ENCODE assay signal across 26 cellular contexts in the genomic region with DNA sequence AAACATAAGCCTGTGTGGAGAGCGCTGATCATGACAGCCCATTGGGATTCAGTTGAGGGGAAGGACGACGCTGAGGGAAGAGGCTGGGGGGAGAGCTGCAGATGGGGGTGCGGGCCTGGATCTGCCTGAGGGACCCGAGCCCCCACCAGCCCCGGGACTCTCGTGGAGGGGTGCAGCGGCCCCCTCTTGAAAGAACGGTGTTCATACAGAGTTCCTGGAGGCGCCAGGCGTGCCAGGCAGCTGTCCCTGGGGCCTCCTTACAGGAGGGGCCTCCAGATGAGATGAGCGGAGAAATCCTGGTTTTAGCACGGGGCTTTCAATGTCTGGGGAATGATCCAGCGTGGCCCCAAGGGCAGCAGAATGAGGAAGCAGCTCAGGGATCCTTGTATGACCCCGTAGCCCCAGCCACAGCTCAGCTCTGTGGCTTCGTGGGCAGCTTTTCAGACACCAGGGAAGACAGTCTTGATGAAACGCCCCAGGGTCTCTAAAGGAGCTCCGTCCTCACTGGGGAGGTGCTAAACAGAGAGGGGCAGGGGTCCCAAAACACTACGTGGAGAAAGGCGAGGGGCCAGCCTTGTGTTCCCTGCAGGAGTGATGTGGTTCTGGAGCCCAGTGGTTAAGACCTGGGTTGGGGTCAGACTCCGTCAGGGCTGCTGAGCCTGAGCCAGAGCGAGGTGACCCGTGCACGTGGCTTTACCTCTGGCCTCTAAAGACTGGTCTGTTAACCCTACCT. TPM values are rescaled to one million over a fixed set of nuclear protein-coding genes. Genes with fewer than 3 reads are reported as not detected.
"Had no signal": no experiment of that assay in that cellular context is flagged by ENCODE, and none has a peak within 500 bp of the region (broad histone marks: within the 10 kb centered on the region; RNA-seq: fewer than 3 reads in every experiment).

No MANE protein-coding gene starts in this region.

- H3K4me1 ChIP-seq: left ventricle myocardium inferior, psoas muscle, testis, uterus had no signal

- H3K36me3 Mint-ChIP-seq: activated CD8-positive, alpha-beta memory T cell treated with anti-CD3 and anti-CD28 coated beads, Interleukin-2, amount 10 ng/mL, durations not matched to agents 7 days and 5 days; activated naive CD4-positive, alpha-beta T cell treated with anti-CD3 and anti-CD28 coated beads, Interleukin-2, amount 50 U/mL, for 24 hours; T-cell; type B pancreatic cell had no signal

- ATAC-seq: activated CD8-positive, alpha-beta memory T cell treated with anti-CD3 and anti-CD28 coated beads, Interleukin-2, amount 10 ng/mL, durations not matched to agents 7 days and 5 days; activated CD8-positive, alpha-beta T cell treated with anti-CD3 and anti-CD28 coated beads for 36 hours; activated naive CD8-positive, alpha-beta T cell treated with anti-CD3 and anti-CD28 coated beads, Interleukin-2, amount 50 U/mL, for 24 hours; esophagus mucosa; psoas muscle; stimulated activated naive CD8-positive, alpha-beta T cell treated with anti-CD3 and anti-CD28 coated beads, Interleukin-15, Interleukin-2, amounts not matched to agents 100 U/mL and 50 U/mL, for 24 hours; T-cell had no signal

- H3K4me3 Mint-ChIP-seq: activated B cell treated with CpG ODN at 0.5 μM for 24 hours; activated CD8-positive, alpha-beta memory T cell treated with anti-CD3 and anti-CD28 coated beads, Interleukin-2, amount 10 ng/mL, durations not matched to agents 7 days and 5 days; activated CD8-positive, alpha-beta T cell treated with anti-CD3 and anti-CD28 coated beads for 36 hours; activated naive CD4-positive, alpha-beta T cell treated with anti-CD3 and anti-CD28 coated beads, Interleukin-2, amount 50 U/mL, for 24 hours; activated naive CD8-positive, alpha-beta T cell treated with anti-CD3 and anti-CD28 coated beads, Interleukin-2, amount 50 U/mL, for 24 hours; endodermal cell; nephron; T-cell; type B pancreatic cell had no signal

- H3K4me3 ChIP-seq: left ventricle myocardium inferior, ovary, psoas muscle, testis, uterus had no signal

- H3K27ac Mint-ChIP-seq: activated B cell treated with CpG ODN at 0.5 μM for 24 hours; activated CD8-positive, alpha-beta memory T cell treated with anti-CD3 and anti-CD28 coated beads, Interleukin-2, amount 10 ng/mL, durations not matched to agents 7 days and 5 days; activated CD8-positive, alpha-beta T cell treated with anti-CD3 and anti-CD28 coated beads for 36 hours; activated naive CD4-positive, alpha-beta T cell treated with anti-CD3 and anti-CD28 coated beads, Interleukin-2, amount 50 U/mL, for 24 hours; activated naive CD8-positive, alpha-beta T cell treated with anti-CD3 and anti-CD28 coated beads, Interleukin-2, amount 50 U/mL, for 24 hours; activated T-helper 2 cell treated with anti-CD3 and anti-CD28 coated beads, Interferon-gamma antibody, Interleukin-2, Interleukin-4, amounts not matched to agents 10 μg/mL and 5 μg/mL and 100 μg/mL, durations not matched to agents 14 hours and 24 hours and 36 hours; endodermal cell; nephron; T-cell; type B pancreatic cell had no signal

- H3K4me1 Mint-ChIP-seq: activated B cell treated with CpG ODN at 0.5 μM for 24 hours; activated CD8-positive, alpha-beta memory T cell treated with anti-CD3 and anti-CD28 coated beads, Interleukin-2, amount 10 ng/mL, durations not matched to agents 7 days and 5 days; activated naive CD4-positive, alpha-beta T cell treated with anti-CD3 and anti-CD28 coated beads, Interleukin-2, amount 50 U/mL, for 24 hours; activated naive CD8-positive, alpha-beta T cell treated with anti-CD3 and anti-CD28 coated beads, Interleukin-2, amount 50 U/mL, for 24 hours; endodermal cell; nephron; T-cell had no signal

- H3K9me3 Mint-ChIP-seq: activated CD8-positive, alpha-beta T cell treated with anti-CD3 and anti-CD28 coated beads for 36 hours; activated naive CD4-positive, alpha-beta T cell treated with anti-CD3 and anti-CD28 coated beads, Interleukin-2, amount 50 U/mL, for 24 hours; activated T-helper 2 cell treated with anti-CD3 and anti-CD28 coated beads, Interferon-gamma antibody, Interleukin-2, Interleukin-4, amounts not matched to agents 10 μg/mL and 5 μg/mL and 100 μg/mL, durations not matched to agents 14 hours and 24 hours and 36 hours; endodermal cell; type B pancreatic cell had no signal

- H3K36me3 ChIP-seq: left ventricle myocardium inferior, ovary, uterus had no signal

- H3K27me3 Mint-ChIP-seq: activated B cell treated with CpG ODN at 0.5 μM for 24 hours; activated CD8-positive, alpha-beta memory T cell treated with anti-CD3 and anti-CD28 coated beads, Interleukin-2, amount 10 ng/mL, durations not matched to agents 7 days and 5 days; activated CD8-positive, alpha-beta T cell treated with anti-CD3 and anti-CD28 coated beads for 36 hours had no signal

- H3K27me3 ChIP-seq: ovary, testis, uterus had no signal

- H3K9me3 ChIP-seq: ovary, psoas muscle, testis, uterus had no signal

- DNase-seq: activated B cell treated with CpG ODN at 0.5 μM for 24 hours; activated CD4-positive, alpha-beta T cell treated with anti-CD3 and anti-CD28 coated beads, Interleukin-2, amount 50 U/mL, for 1 hour; activated CD8-positive, alpha-beta memory T cell treated with anti-CD3 and anti-CD28 coated beads, Interleukin-2, amount 10 ng/mL, durations not matched to agents 7 days and 5 days; activated CD8-positive, alpha-beta T cell treated with anti-CD3 and anti-CD28 coated beads for 36 hours; activated naive CD8-positive, alpha-beta T cell treated with anti-CD3 and anti-CD28 coated beads, Interleukin-2, amount 50 U/mL, for 24 hours; activated T-cell treated with anti-CD3 and anti-CD28 coated beads, Interleukin-2, amount 50 U/mL, for 48 hours; central memory CD4-positive, alpha-beta T cell; endodermal cell; foreskin fibroblast; hypothalamus; kidney glomerular epithelial cell; left ventricle myocardium inferior; mammary epithelial cell; ovary; psoas muscle; stimulated activated CD4-positive, alpha-beta T cell treated with anti-CD3 and anti-CD28 coated beads, Interleukin-4, amount 100 ng/mL, for 1 hour; stimulated activated naive CD8-positive, alpha-beta T cell treated with anti-CD3 and anti-CD28 coated beads, Interleukin-15, Interleukin-2, amounts not matched to agents 100 U/mL and 50 U/mL, for 24 hours; T-cell; testis; uterus had no signal

- H3K27ac ChIP-seq: left ventricle myocardium inferior, ovary, psoas muscle, testis, uterus had no signal

RNA-seq across cellular contexts. Expression of gene DSCAM, which starts 7.2 kb away (rescaled TPM):
- total RNA-seq: activated B cell treated with CpG ODN at 0.5 μM for 24 hours; activated CD8-positive, alpha-beta memory T cell treated with anti-CD3 and anti-CD28 coated beads, Interleukin-2, amount 10 ng/mL, durations not matched to agents 7 days and 5 days; activated CD8-positive, alpha-beta T cell treated with anti-CD3 and anti-CD28 coated beads for 36 hours; activated T-helper 2 cell treated with anti-CD3 and anti-CD28 coated beads, Interferon-gamma antibody, Interleukin-2, Interleukin-4, amounts not matched to agents 10 μg/mL and 5 μg/mL and 100 μg/mL, durations not matched to agents 14 hours and 24 hours and 36 hours; esophagus mucosa; left ventricle myocardium inferior; psoas muscle; T-cell; T-helper 2 cell treated with Interferon-gamma antibody and Interleukin-4, amounts not matched to agents 100 ng/mL and 5 ng/mL, for 36 hours had no signal
